12 cellular contexts compared by ENCODE assay signal in genomic region chr3:36557021-36557707, GRCh38.
DNase-seq lines count a peak whose midpoint lies in the region; ATAC-seq, FAIRE-seq and TF ChIP-seq lines count a peak whose summit lies in the region.
"Had no signal": no experiment of that assay in that cellular context is flagged by ENCODE, and none has a peak within 500 bp of the region (broad histone marks: within the 10 kb centered on the region; RNA-seq: fewer than 3 reads in every experiment).

No MANE protein-coding gene starts in this region.

- H3K27me3 ChIP-seq in Karpas-422 (ENCODE audit: low read length) (no peaks in the 10 kb centered on the region; the same call in 1 of the 2 replicates), MG63 (no peaks in the 10 kb centered on the region)
- H3K27me3 ChIP-seq: stomach had no signal

- no peaks in the 10 kb centered on the region for H3K9me2 ChIP-seq in Karpas-422 (replicated peaks; ENCODE audit: insufficient read depth, low read length)

- ATAC-seq in GM19463 (IDR thresholded peaks at IDR 0.05; ENCODE audit: unreplicated experiment) (peak; percentile 88), HG02970 (IDR thresholded peaks at IDR 0.05; ENCODE audit: low FRiP score, unreplicated experiment) (peak; percentile 61)
- ATAC-seq: left ventricle myocardium superior had no signal

- H3K9me3 ChIP-seq in Karpas-422 (ENCODE audit: low read length) (no peaks in the 10 kb centered on the region), MG63 (no peaks in the 10 kb centered on the region)
- H3K9me3 ChIP-seq: stomach had no signal

- TF ChIP-seq POLR2A in GM12891 (IDR thresholded peaks at IDR 0.05; ENCODE audit: low read depth, low read length): no peak

- no peak for FAIRE-seq in GM12891 (lab: Jason Lieb, UNC)
- FAIRE-seq: GM19239 had no signal

- no peak overlapping the region for H3K27ac ChIP-seq in Karpas-422 (ENCODE audit: low read length)
- H3K27ac ChIP-seq: stomach had no signal

- H3K36me3 ChIP-seq in Karpas-422 (ENCODE audit: insufficient read depth, low read length): no peaks in the 10 kb centered on the region
- H3K36me3 ChIP-seq in MG63: no peaks in the 10 kb centered on the region
- H3K36me3 ChIP-seq: stomach had no signal

- no peak overlapping the region for H3K4me3 ChIP-seq in Karpas-422 (ENCODE audit: low read length)
- no peak overlapping the region for H3K4me3 ChIP-seq in MG63
- H3K4me3 ChIP-seq: stomach had no signal

- H3K9ac ChIP-seq in Karpas-422 (ENCODE audit: low read length): no peak overlapping the region

- peak overlapping the region; percentile 69; the same call in 1 of the 2 replicates for H2AFZ ChIP-seq in Karpas-422 (ENCODE audit: low read length)

- no peaks in the 10 kb centered on the region for H4K20me1 ChIP-seq in Karpas-422 (ENCODE audit: insufficient read depth, low read depth, low read length)

- DNase-seq in GM12891 (ENCODE audit: insufficient read length, low spot score) (no peak), Karpas-422 (peak; percentile 45), islet precursor cell (no peak), hypothalamus (lab: John Stamatoyannopoulos, UW) (no peak), activated T-cell treated with anti-CD3 and anti-CD28 coated beads for 4 hours (no peak), MG63 (no peak)
- DNase-seq: left ventricle myocardium superior, NCI-H1694 treated with DMSO at 0.1 percent for 48 hours, stomach had no signal

- H3K4me1 ChIP-seq in Karpas-422 (ENCODE audit: low read length): no peaks in the 10 kb centered on the region
- H3K4me1 ChIP-seq: stomach had no signal

- H3K4me2 ChIP-seq in Karpas-422 (ENCODE audit: low read depth, low read length, poor library complexity, severe bottlenecking): no peak overlapping the region

- H3K79me2 ChIP-seq in Karpas-422 (ENCODE audit: low read length): no peaks in the 10 kb centered on the region

TF ChIP-seq in GM12891, 5 proteins besides CTCF, POLR2A, EP300 and RAD21:
- no peak for TF ChIP-seq POU2F2 (IDR thresholded peaks at IDR 0.05; ENCODE audit: low read depth, low read length)
- TF ChIP-seq SPI1 (IDR thresholded peaks at IDR 0.05; ENCODE audit: low read depth, low read length): peak; percentile 51
- TF ChIP-seq POLR2AphosphoS5 (IDR thresholded peaks at IDR 0.05; ENCODE audit: low read depth, low read length): no peak
- no peak for TF ChIP-seq PAX5 (IDR thresholded peaks at IDR 0.05; ENCODE audit: insufficient read depth, low read length, severe bottlenecking)
- TF ChIP-seq TAF1 (IDR thresholded peaks at IDR 0.05; ENCODE audit: low read depth, low read length): no peak
